ENCODE assay signal across 15 cellular contexts in genomic region chr6:44432227-44432626, GRCh38. TPM values are rescaled to one million over a fixed set of nuclear protein-coding genes. Genes with fewer than 3 reads are reported as not detected.
DNase-seq lines count a peak whose midpoint lies in the region; ATAC-seq and TF ChIP-seq lines count a peak whose summit lies in the region.
"Had no signal": no experiment of that assay in that cellular context is flagged by ENCODE, and none has a peak within 500 bp of the region (broad histone marks: within the 10 kb centered on the region; RNA-seq: fewer than 3 reads in every experiment).

No MANE protein-coding gene starts in this region.

- no peaks in the 10 kb centered on the region for H3K9me2 ChIP-seq in hepatocyte (replicated peaks; ENCODE audit: insufficient read depth)

- H2BK12ac ChIP-seq in trophoblast cell (ENCODE audit: low read length) = no peak overlapping the region

- no peak for DNase-seq in heart left ventricle
- DNase-seq in cardiac septum (ENCODE audit: low spot score) = no peak
- peak; percentile 8 for DNase-seq in hepatocyte (ENCODE audit: low spot score)
- no peak for DNase-seq in trophoblast cell
- DNase-seq in vagina (ENCODE audit: extremely low spot score in 2 of 2) = no peak
- DNase-seq in stimulated activated effector memory CD8-positive, alpha-beta T cell treated with anti-CD3 and anti-CD28 coated beads, Interleukin-12 subunit alpha, Interleukin-12 subunit beta, amount 100 ng/mL, for 72 hours (ENCODE audit: low spot score in 2 of 2) = no peak
- DNase-seq in glomerular visceral epithelial cell (ENCODE audit: extremely low spot score) = no peak
- no peak for DNase-seq in DMS53 (lab: John Stamatoyannopoulos, UW)
- DNase-seq: DMS79, HCEC 1CT, Kasumi-1, NCI-H187 treated with DMSO at 0.1 percent for 48 hours, NCI-H446 had no signal

- WGBS in heart left ventricle, 4 donors = 44 to 74% (median 58%) methylated on average over 2 of the region's 2 CpGs
- WGBS in hepatocyte (ENCODE audit: low lambda C conversion rate, missing lambda C conversion rate) = 53% methylated on average over 2 of the region's 2 CpGs
- no CpG with 5 or more reads among the region's 2 CpGs for WGBS in trophoblast cell (ENCODE audit: extremely low coverage, insufficient coverage, insufficient read length)

- H3K36me3 Mint-ChIP-seq in stimulated activated effector memory CD8-positive, alpha-beta T cell treated with anti-CD3 and anti-CD28 coated beads, Interleukin-12 subunit alpha, Interleukin-12 subunit beta, amount 100 ng/mL, for 72 hours = peaks cover 96% of the 10 kb centered on the region

- H3K36me3 ChIP-seq in heart left ventricle = peaks cover 0 to 74% (median 49%) of the 10 kb centered on the region in 9 donors
- H3K36me3 ChIP-seq in hepatocyte (replicated peaks; ENCODE audit: insufficient read depth, low read depth) = no peaks in the 10 kb centered on the region
- H3K36me3 ChIP-seq in trophoblast cell (ENCODE audit: control insufficient read depth in 1 of 2, insufficient read depth in 2 of 2, low read length in 2 of 2) = peaks cover 5 to 6% of the 10 kb centered on the region in 2 experiments
- H3K36me3 ChIP-seq in vagina = no peaks in the 10 kb centered on the region

- no peak overlapping the region for H3K14ac ChIP-seq in trophoblast cell (ENCODE audit: low read length)

- peaks cover 9% of the 10 kb centered on the region for H3K4me1 Mint-ChIP-seq in stimulated activated effector memory CD8-positive, alpha-beta T cell treated with anti-CD3 and anti-CD28 coated beads, Interleukin-12 subunit alpha, Interleukin-12 subunit beta, amount 100 ng/mL, for 72 hours

- no peaks in the 10 kb centered on the region for H3K9me3 Mint-ChIP-seq in stimulated activated effector memory CD8-positive, alpha-beta T cell treated with anti-CD3 and anti-CD28 coated beads, Interleukin-12 subunit alpha, Interleukin-12 subunit beta, amount 100 ng/mL, for 72 hours

- H3K4ac ChIP-seq in trophoblast cell (ENCODE audit: low read depth, low read length) = no peak overlapping the region

- H2AFZ ChIP-seq in hepatocyte (no peak overlapping the region), trophoblast cell (ENCODE audit: insufficient read depth, low read length, poor library complexity) (no peak overlapping the region)

- H3K27ac ChIP-seq in heart left ventricle = peak overlapping the region in 10 of 12 donors; percentile 5 to 76 (median 44)
- H3K27ac ChIP-seq in hepatocyte = no peak overlapping the region
- no peak overlapping the region for H3K27ac ChIP-seq in trophoblast cell (ENCODE audit: low read depth, low read length)
- H3K27ac ChIP-seq in vagina = peak overlapping the region; percentile 40
- H3K27ac ChIP-seq: C4-2B, Peyer's patch had no signal

- H3K79me2 ChIP-seq in hepatocyte (peaks cover 32% of the 10 kb centered on the region), trophoblast cell (ENCODE audit: control insufficient read depth, insufficient read depth, low read length, poor library complexity) (no peaks in the 10 kb centered on the region)

- TF ChIP-seq POLR2A in heart left ventricle (IDR thresholded peaks at IDR 0.05) (no peak), vagina (IDR thresholded peaks at IDR 0.05) (no peak)

- H4K20me1 ChIP-seq in hepatocyte (ENCODE audit: insufficient read depth, poor library complexity, severe bottlenecking) = peaks cover 5% of the 10 kb centered on the region

- peak in 3 of 4 donors; percentile 40 to 47 (median 44) for ATAC-seq in heart left ventricle
- ATAC-seq in stimulated activated effector memory CD8-positive, alpha-beta T cell treated with anti-CD3 and anti-CD28 coated beads, Interleukin-12 subunit alpha, Interleukin-12 subunit beta, amount 100 ng/mL, for 72 hours = no peak

- H2BK120ac ChIP-seq in trophoblast cell (ENCODE audit: insufficient read depth, low read length, poor library complexity) = no peak overlapping the region

- H2AK5ac ChIP-seq in trophoblast cell (ENCODE audit: low read length) = no peak overlapping the region

- H4K91ac ChIP-seq in trophoblast cell (ENCODE audit: low read depth, low read length) = no peak overlapping the region

- H3K9me3 ChIP-seq in heart left ventricle = no peaks in the 10 kb centered on the region
- no peaks in the 10 kb centered on the region for H3K9me3 ChIP-seq in hepatocyte (ENCODE audit: low read depth)
- H3K9me3 ChIP-seq in trophoblast cell (ENCODE audit: insufficient read depth, low read depth, low read length) = no peaks in the 10 kb centered on the region
- H3K9me3 ChIP-seq in vagina = no peaks in the 10 kb centered on the region
- H3K9me3 ChIP-seq: Peyer's patch had no signal

- no peaks in the 10 kb centered on the region for H3K79me1 ChIP-seq in trophoblast cell (ENCODE audit: low read length)

- peak overlapping the region; percentile 46 for H3K9ac ChIP-seq in trophoblast cell (ENCODE audit: low read length)

- H2BK5ac ChIP-seq in trophoblast cell (ENCODE audit: low read depth, low read length, poor library complexity) = no peak overlapping the region

- H3K18ac ChIP-seq in trophoblast cell (ENCODE audit: low read length) = no peak overlapping the region

- no peak overlapping the region for H4K8ac ChIP-seq in trophoblast cell (ENCODE audit: low read depth, low read length)

- intact Hi-C loops in heart left ventricle (cut with DNase I) (loop anchor here in 1 of 10 donors (1.0 kb wide), 1 partner anchor 24 kb away; no protein-coding TSS in a partner anchor), cardiac septum (cut with DNase I) (no loop called here), vagina (cut with DNase I) (no loop called here)

- H3K4me2 ChIP-seq in hepatocyte (no peak overlapping the region), trophoblast cell (ENCODE audit: low read length) (no peak overlapping the region)

- H3K4me1 ChIP-seq in heart left ventricle = peaks cover 0 to 36% (median 11%) of the 10 kb centered on the region in 12 donors
- H3K4me1 ChIP-seq in hepatocyte (ENCODE audit: insufficient read depth) = peaks cover 14% of the 10 kb centered on the region
- peaks cover 0 to 2% of the 10 kb centered on the region in 2 experiments for H3K4me1 ChIP-seq in trophoblast cell (ENCODE audit: control insufficient read depth in 1 of 2, insufficient read depth in 2 of 2, low read length in 2 of 2)
- H3K4me1 ChIP-seq in vagina = peaks cover 10% of the 10 kb centered on the region

- H3K27ac Mint-ChIP-seq in stimulated activated effector memory CD8-positive, alpha-beta T cell treated with anti-CD3 and anti-CD28 coated beads, Interleukin-12 subunit alpha, Interleukin-12 subunit beta, amount 100 ng/mL, for 72 hours = no peak overlapping the region

- H3K4me3 ChIP-seq in heart left ventricle (no peak overlapping the region), hepatocyte (no peak overlapping the region), trophoblast cell (ENCODE audit: low read depth, low read length) (no peak overlapping the region), vagina (no peak overlapping the region)
- H3K4me3 ChIP-seq: Peyer's patch had no signal

- no peak overlapping the region for H4K12ac ChIP-seq in trophoblast cell (ENCODE audit: low read depth, low read length)

- no peak overlapping the region for H3K23ac ChIP-seq in trophoblast cell (ENCODE audit: low read length)

- TF ChIP-seq CTCF in heart left ventricle (IDR thresholded peaks at IDR 0.05) (no peak), hepatocyte (IDR thresholded peaks at IDR 0.05; ENCODE audit: poor library complexity) (no peak), vagina (IDR thresholded peaks at IDR 0.05) (no peak)

- H3K27me3 ChIP-seq in heart left ventricle (no peaks in the 10 kb centered on the region), hepatocyte (no peaks in the 10 kb centered on the region), trophoblast cell (ENCODE audit: insufficient read depth, low read length) (no peaks in the 10 kb centered on the region), vagina (no peaks in the 10 kb centered on the region)
- H3K27me3 ChIP-seq: Peyer's patch had no signal

- H3K4me3 Mint-ChIP-seq in stimulated activated effector memory CD8-positive, alpha-beta T cell treated with anti-CD3 and anti-CD28 coated beads, Interleukin-12 subunit alpha, Interleukin-12 subunit beta, amount 100 ng/mL, for 72 hours = no peak overlapping the region

RNA-seq across cellular contexts. Expression of gene CDC5L, which starts 44.7 kb away (rescaled TPM):
- total RNA-seq in heart left ventricle = 10 to 100 TPM; 17.3 to 24.8 (median 18.8) TPM
- 10 to 100 TPM in 1 of 2 donors, 1 to 10 TPM in 1; 5.8 to 15.6 TPM for polyA plus RNA-seq in heart left ventricle
- total RNA-seq in cardiac septum = 20.7 TPM
- 22.8 and 23.1 TPM in 2 replicates for total RNA-seq in hepatocyte
- polyA plus RNA-seq in hepatocyte = 10.0 and 12.5 TPM in 2 replicates
- polyA plus RNA-seq in trophoblast cell (2013) = 18.6 and 19.1 TPM in 2 replicates
- total RNA-seq in vagina = 16.5 TPM

Comparison
In these comparisons a context has a peak if more than half of its experiments do, and no peak if none do; other contexts are left out.
1. H3K27ac ChIP-seq: peak in heart left ventricle (10 of 12) and vagina (single experiment); none in hepatocyte (single experiment) and trophoblast cell (single experiment).